1 cellular context compared by ENCODE assay signal in genomic region chr10:58326967-58327381, GRCh38.
TF ChIP-seq lines count a peak whose summit lies in the region.

No MANE protein-coding gene starts in this region.

TF ChIP-seq in endothelial cell of umbilical vein, 7 proteins besides CTCF, POLR2A, EP300 and RAD21:
- no peak for TF ChIP-seq JUN (IDR thresholded peaks at IDR 0.05; ENCODE audit: borderline replicate concordance, insufficient read depth, insufficient read length, low read depth)
- TF ChIP-seq GATA2 (IDR thresholded peaks at IDR 0.05; ENCODE audit: insufficient read depth, insufficient read length, low read depth, low read length): no peak
- no peak for TF ChIP-seq MAX (IDR thresholded peaks at IDR 0.05; ENCODE audit: insufficient read depth, insufficient read length)
- TF ChIP-seq EZH2 (IDR thresholded peaks at IDR 0.05; ENCODE audit: borderline replicate concordance, low read depth, low read length, severe bottlenecking): no peak
- no peak for TF ChIP-seq MYC (IDR thresholded peaks at IDR 0.05; ENCODE audit: low read depth, low read length)
- TF ChIP-seq FOS (IDR thresholded peaks at IDR 0.05; ENCODE audit: borderline replicate concordance, insufficient read depth, low read length): no peak
- no peak for TF ChIP-seq POLR2AphosphoS5 (IDR thresholded peaks at IDR 0.05; ENCODE audit: insufficient read depth, low read depth, low read length)
